In genomic region chr1:1597275-1597930, GRCh38 we compare ENCODE assay signal across 1 cellular context.
TF ChIP-seq lines count a peak whose summit lies in the region.

No MANE protein-coding gene starts in this region.

TF ChIP-seq in WTC11, 78 proteins besides CTCF, POLR2A, EP300 and RAD21:
- TF ChIP-seq ARID4B (CRISPR knock-in tag; IDR thresholded peaks at IDR 0.05; ENCODE audit: borderline replicate concordance), result no peak
- no peak for TF ChIP-seq ZNF317 (CRISPR knock-in tag; IDR thresholded peaks at IDR 0.05; ENCODE audit: borderline replicate concordance, low read depth)
- TF ChIP-seq ZNF396 (CRISPR knock-in tag; IDR thresholded peaks at IDR 0.05; ENCODE audit: borderline replicate concordance), result no peak
- no peak for TF ChIP-seq ZNF263 (CRISPR knock-in tag; IDR thresholded peaks at IDR 0.05; ENCODE audit: low read depth)
- TF ChIP-seq SMAD3 (CRISPR knock-in tag; IDR thresholded peaks at IDR 0.05; ENCODE audit: borderline replicate concordance), result no peak
- TF ChIP-seq ZNF423 (CRISPR knock-in tag; IDR thresholded peaks at IDR 0.05), result no peak
- no peak for TF ChIP-seq ZNF138 (CRISPR knock-in tag; conservative IDR thresholded peaks at IDR 0.05)
- no peak for TF ChIP-seq NFATC4 (CRISPR knock-in tag; IDR thresholded peaks at IDR 0.05)
- no peak for TF ChIP-seq USF2 (CRISPR knock-in tag; IDR thresholded peaks at IDR 0.05)
- no peak for TF ChIP-seq ZBTB21 (CRISPR knock-in tag; IDR thresholded peaks at IDR 0.05; ENCODE audit: borderline replicate concordance)
- no peak for TF ChIP-seq FOXP1 (CRISPR knock-in tag; IDR thresholded peaks at IDR 0.05; ENCODE audit: borderline replicate concordance)
- no peak for TF ChIP-seq CREB1 (CRISPR knock-in tag; IDR thresholded peaks at IDR 0.05)
- TF ChIP-seq ZNF512 (CRISPR knock-in tag; IDR thresholded peaks at IDR 0.05; ENCODE audit: borderline replicate concordance), result no peak
TF ChIP-seq in WTC11: peak in this region for 0.
